ENCODE assay signal across 19 cellular contexts in genomic region chr20:24487648-24488047, GRCh38. TPM values are rescaled to one million over a fixed set of nuclear protein-coding genes. Genes with fewer than 3 reads are reported as not detected.
DNase-seq lines count a peak whose midpoint lies in the region; ATAC-seq and TF ChIP-seq lines count a peak whose summit lies in the region.
"Had no signal": no experiment of that assay in that cellular context is flagged by ENCODE, and none has a peak within 500 bp of the region (broad histone marks: within the 10 kb centered on the region; RNA-seq: fewer than 3 reads in every experiment).

No MANE protein-coding gene starts in this region.

- no peaks in the 10 kb centered on the region for H3K27me3 ChIP-seq in spleen (replicated peaks in 1 of 7)
- no peaks in the 10 kb centered on the region for H3K27me3 ChIP-seq in A673 (replicated peaks; ENCODE audit: insufficient read depth, low read depth, low read length, poor library complexity)
- H3K27me3 ChIP-seq: BLaER1 had no signal

- H3K4me3 ChIP-seq in spleen (no peak overlapping the region), A673 (ENCODE audit: low read depth, low read length, poor library complexity, severe bottlenecking) (no peak overlapping the region)
- H3K4me3 ChIP-seq: A549, BLaER1, GM12878, HAP-1 had no signal

- BruUV-seq in A673 (replicated peaks; lab: Mats Ljungman, UMichigan), result no TSS peak

- 83 to 94% (median 90%) methylated on average over 7 of the region's 7 CpGs for WGBS in spleen, 5 donors

- no peaks in the 10 kb centered on the region for H3K27me3 Mint-ChIP-seq in activated CD8-positive, alpha-beta memory T cell treated with anti-CD3 and anti-CD28 coated beads, Interleukin-2, amount 10 ng/mL, durations not matched to agents 7 days and 5 days

- intact Hi-C loops in spleen (cut with DNase I; ENCODE audit: low total_unique reads), result no loop called here
- intact Hi-C loops in A673 (cut with micrococcal nuclease; ENCODE audit: unreplicated experiment), result no loop called here

- CTCF ChIA-PET in activated CD8-positive, alpha-beta memory T cell treated with anti-CD3 and anti-CD28 coated beads, Interleukin-2, amount 10 ng/mL, durations not matched to agents 7 days and 5 days (lab: Charles Lee), result interaction anchor here (0.8 kb wide), 1 partner anchor 10 kb away, joined by 3 read pairs; no protein-coding TSS in a partner anchor
- CTCF ChIA-PET in A673 (lab: Charles Lee), result no interaction called here

- no peaks in the 10 kb centered on the region for H3K36me3 Mint-ChIP-seq in activated CD8-positive, alpha-beta memory T cell treated with anti-CD3 and anti-CD28 coated beads, Interleukin-2, amount 10 ng/mL, durations not matched to agents 7 days and 5 days
- H3K36me3 Mint-ChIP-seq: CD14-positive monocyte; CD4-positive, alpha-beta memory T cell had no signal

- ATAC-seq in activated CD8-positive, alpha-beta memory T cell treated with anti-CD3 and anti-CD28 coated beads, Interleukin-2, amount 10 ng/mL, durations not matched to agents 7 days and 5 days, result no peak
- ATAC-seq: A549, GM12878 had no signal

- H3K4me1 Mint-ChIP-seq in activated CD8-positive, alpha-beta memory T cell treated with anti-CD3 and anti-CD28 coated beads, Interleukin-2, amount 10 ng/mL, durations not matched to agents 7 days and 5 days, result no peaks in the 10 kb centered on the region
- H3K4me1 Mint-ChIP-seq: CD14-positive monocyte; CD4-positive, alpha-beta memory T cell had no signal

- TF ChIP-seq CTCF in spleen (IDR thresholded peaks at IDR 0.05 in 8 of 11, conservative IDR thresholded peaks at IDR 0.05 in 3 of 11), result no peak
- TF ChIP-seq CTCF in A673 (conservative IDR thresholded peaks at IDR 0.05; ENCODE audit: low read depth, low read length), result no peak

- H3K9me3 Mint-ChIP-seq in activated CD8-positive, alpha-beta memory T cell treated with anti-CD3 and anti-CD28 coated beads, Interleukin-2, amount 10 ng/mL, durations not matched to agents 7 days and 5 days (ENCODE audit: low read depth), result no peaks in the 10 kb centered on the region
- H3K9me3 Mint-ChIP-seq: CD4-positive, alpha-beta memory T cell had no signal

- no peak for TF ChIP-seq POLR2A in spleen (IDR thresholded peaks at IDR 0.05)

- H3K9me3 ChIP-seq in spleen (no peaks in the 10 kb centered on the region), A673 (ENCODE audit: low read depth, low read length, poor library complexity, severe bottlenecking) (no peaks in the 10 kb centered on the region)
- H3K9me3 ChIP-seq: A549, BLaER1, HAP-1 had no signal

- peak; percentile 28 for DNase-seq in NCI-H2029 (lab: John Stamatoyannopoulos, UW)
- DNase-seq in NCI-H2029 treated with DMSO at 0.1 percent for 48 hours (lab: John Stamatoyannopoulos, UW), result no peak
- peak; percentile 57 for DNase-seq in NCI-H1092 treated with DMSO at 0.1 percent for 48 hours (lab: John Stamatoyannopoulos, UW)
- DNase-seq in islet precursor cell, result peak; percentile 23
- peak; percentile 32 for DNase-seq in spleen
- no peak for DNase-seq in activated CD8-positive, alpha-beta memory T cell treated with anti-CD3 and anti-CD28 coated beads, Interleukin-2, amount 10 ng/mL, durations not matched to agents 7 days and 5 days
- no peak for DNase-seq in A673 (ENCODE audit: low spot score)
- DNase-seq: CD4-positive, alpha-beta memory T cell; DMS153; DMS79 treated with DMSO at 0.1 percent for 48 hours had no signal

- no peak overlapping the region for H3K27ac Mint-ChIP-seq in activated CD8-positive, alpha-beta memory T cell treated with anti-CD3 and anti-CD28 coated beads, Interleukin-2, amount 10 ng/mL, durations not matched to agents 7 days and 5 days
- H3K27ac Mint-ChIP-seq: CD14-positive monocyte; CD4-positive, alpha-beta memory T cell had no signal

- no peak overlapping the region for H3K4me3 Mint-ChIP-seq in activated CD8-positive, alpha-beta memory T cell treated with anti-CD3 and anti-CD28 coated beads, Interleukin-2, amount 10 ng/mL, durations not matched to agents 7 days and 5 days
- H3K4me3 Mint-ChIP-seq: CD14-positive monocyte; CD4-positive, alpha-beta memory T cell had no signal

- H3K27ac ChIP-seq in spleen, result no peak overlapping the region
- no peak overlapping the region for H3K27ac ChIP-seq in A673 (ENCODE audit: low read depth, low read length, poor library complexity, severe bottlenecking)
- H3K27ac ChIP-seq: 22Rv1, A549, BLaER1 had no signal

- H3K36me3 ChIP-seq in spleen, result no peaks in the 10 kb centered on the region
- no peaks in the 10 kb centered on the region for H3K36me3 ChIP-seq in A673 (ENCODE audit: insufficient read depth, low read length, poor library complexity, severe bottlenecking)
- H3K36me3 ChIP-seq: BLaER1, HAP-1 had no signal

- H3K4me1 ChIP-seq in spleen, result no peaks in the 10 kb centered on the region
- H3K4me1 ChIP-seq in A673 (ENCODE audit: insufficient read depth, low read length, poor library complexity, severe bottlenecking), result peaks cover 7% of the 10 kb centered on the region
- H3K4me1 ChIP-seq: HAP-1 had no signal

- POLR2A ChIA-PET in A673 (lab: Charles Lee; ENCODE audit: low non-redundant PET), result no interaction called here

RNA-seq across cellular contexts. Expression of gene SYNDIG1, which starts 18.2 kb away (rescaled TPM):
- total RNA-seq in spleen (1 to 10 TPM in 5 of 7 donors, under 1 TPM in 2; 0.70 to 3.5 (median 1.4) TPM), A673 (2021) (16.6 and 17.9 TPM in 2 replicates)
- polyA plus RNA-seq in spleen, result 1 to 10 TPM; 1.2 to 1.4 (median 1.2) TPM
- not detected for total RNA-seq in activated CD8-positive, alpha-beta memory T cell treated with anti-CD3 and anti-CD28 coated beads, Interleukin-2, amount 10 ng/mL, durations not matched to agents 7 days and 5 days
- total RNA-seq: CD4-positive, alpha-beta memory T cell; G401; GM12878; HT-29 had no signal
- polyA plus RNA-seq: AG04450; CD14-positive monocyte; CD4-positive, alpha-beta memory T cell; GM12878 had no signal

Comparison
In these comparisons a context has a peak if more than half of its experiments do, and no peak if none do; other contexts are left out.
1. DNase-seq: peak in NCI-H2029 (single experiment), NCI-H1092 treated with DMSO at 0.1 percent for 48 hours (single experiment), islet precursor cell (single experiment) and spleen (single experiment); none in NCI-H2029 treated with DMSO at 0.1 percent for 48 hours (single experiment), activated CD8-positive, alpha-beta memory T cell treated with anti-CD3 and anti-CD28 coated beads, Interleukin-2, amount 10 ng/mL, durations not matched to agents 7 days and 5 days (single experiment) and A673 (single experiment).